8 cellular contexts compared by ENCODE assay signal in the genomic region with DNA sequence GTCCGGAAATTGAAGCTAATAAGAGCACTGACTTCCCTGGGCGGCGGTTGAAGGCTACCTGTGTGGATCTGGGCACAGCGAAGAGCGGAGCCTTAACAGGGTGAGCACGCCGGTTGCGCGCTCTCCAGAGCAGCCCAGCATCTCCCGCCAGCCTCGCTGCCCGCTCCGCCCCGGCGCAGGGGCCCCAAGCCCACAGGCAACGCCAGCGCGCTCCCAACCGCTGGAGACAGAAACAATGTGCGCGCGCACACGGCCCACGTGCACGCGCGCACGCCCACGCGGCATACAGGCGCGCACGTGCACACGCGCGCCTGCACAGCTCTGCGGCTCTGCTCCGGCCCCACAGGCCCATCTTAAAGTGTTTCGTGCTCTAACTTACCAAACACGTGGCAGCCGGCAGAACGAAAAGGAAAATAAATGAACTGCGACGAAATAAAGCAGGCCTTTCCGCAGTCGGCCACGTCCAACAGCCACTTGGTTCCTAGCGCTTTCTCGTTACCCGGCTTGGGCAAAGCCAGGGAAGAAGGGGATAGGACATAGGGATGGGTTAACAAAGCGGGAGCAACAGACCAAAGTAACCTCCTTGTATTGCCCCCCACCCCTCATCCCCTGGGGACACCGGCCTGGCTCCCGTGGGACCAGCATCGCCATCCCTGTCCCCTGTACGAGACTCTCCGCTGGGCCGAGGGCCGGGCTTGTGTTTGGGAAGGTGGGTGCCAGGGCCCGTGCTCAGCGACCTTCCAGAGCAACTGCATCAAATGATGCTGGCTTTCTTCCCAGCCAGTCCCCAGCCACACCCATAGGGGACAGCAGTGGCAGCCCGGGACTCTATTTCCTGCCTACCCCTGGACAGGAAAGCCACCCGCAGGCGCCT.
DNase-seq lines count a peak whose midpoint lies in the region; ATAC-seq and TF ChIP-seq lines count a peak whose summit lies in the region.

No MANE protein-coding gene starts in this region.

- H3K4me3 ChIP-seq in BJ (ENCODE audit: low read depth, low read length) (peak overlapping the region; percentile 45), kidney epithelial cell (ENCODE audit: low read depth, low read length) (peak overlapping the region; percentile 47), skin epidermis (peak overlapping the region; percentile 31 to 46 (median 40))

- ATAC-seq in GM21381 (IDR thresholded peaks at IDR 0.05; ENCODE audit: unreplicated experiment) (peak; percentile 71), HG03457 (IDR thresholded peaks at IDR 0.05; ENCODE audit: unreplicated experiment) (no peak)

- peaks cover 4% of the 10 kb centered on the region for H3K36me3 Mint-ChIP-seq in chondrocyte (ENCODE audit: low read depth)

- peak overlapping the region in 5 of 21 experiments; percentile 2 to 45 (median 35) for H3K27ac ChIP-seq in skin epidermis

- no peak for DNase-seq in BJ (ENCODE audit: low read depth)
- DNase-seq in RPMI7951 (ENCODE audit: low read depth), result peak; percentile 84
- DNase-seq in chondrocyte (ENCODE audit: low spot score), result no peak
- DNase-seq in kidney epithelial cell (ENCODE audit: low read depth), result no peak
- no peak for DNase-seq in mesenteric fat pad (ENCODE audit: low spot score)

- CTCF ChIA-PET in BJ (lab: Yijun Ruan, JAX), result interaction anchor here (1.1 kb wide), 1 partner anchor 13 kb away, joined by 3 read pairs; no protein-coding TSS in a partner anchor

- H3K4me3 Mint-ChIP-seq in chondrocyte (ENCODE audit: unreplicated experiment), result peak overlapping the region; percentile 74

- no peaks in the 10 kb centered on the region for H3K9me3 Mint-ChIP-seq in chondrocyte (ENCODE audit: low read depth)

- H3K36me3 ChIP-seq in BJ (ENCODE audit: control insufficient read depth, insufficient read depth, low read length) (no peaks in the 10 kb centered on the region), kidney epithelial cell (ENCODE audit: control insufficient read depth, insufficient read depth, low read length) (no peaks in the 10 kb centered on the region)

- no peak overlapping the region for H3K27ac Mint-ChIP-seq in chondrocyte (ENCODE audit: unreplicated experiment)

- no peaks in the 10 kb centered on the region for H3K27me3 ChIP-seq in BJ (ENCODE audit: control insufficient read depth, insufficient read depth, low read length)
- no peaks in the 10 kb centered on the region for H3K27me3 ChIP-seq in kidney epithelial cell (ENCODE audit: control insufficient read depth, insufficient read depth, low read length)

- H3K4me1 Mint-ChIP-seq in chondrocyte (ENCODE audit: low read depth), result peaks cover 24% of the 10 kb centered on the region

- H3K27me3 Mint-ChIP-seq in chondrocyte (ENCODE audit: low read depth), result peaks cover 4% of the 10 kb centered on the region

- no peak for TF ChIP-seq CTCF in BJ (IDR thresholded peaks at IDR 0.05; ENCODE audit: insufficient read depth, low read depth, low read length)
- TF ChIP-seq CTCF in chondrocyte (IDR thresholded peaks at IDR 0.05), result peak; percentile 34
- TF ChIP-seq CTCF in kidney epithelial cell (IDR thresholded peaks at IDR 0.05; ENCODE audit: insufficient read depth, low read length, poor library complexity, severe bottlenecking), result peak; percentile 12

- POLR2A ChIA-PET in BJ (lab: Charles Lee), result interaction anchor here (0.8 kb wide), 1 partner anchor 135 kb away, joined by 3 read pairs; no protein-coding TSS in a partner anchor
